In the genomic region with DNA sequence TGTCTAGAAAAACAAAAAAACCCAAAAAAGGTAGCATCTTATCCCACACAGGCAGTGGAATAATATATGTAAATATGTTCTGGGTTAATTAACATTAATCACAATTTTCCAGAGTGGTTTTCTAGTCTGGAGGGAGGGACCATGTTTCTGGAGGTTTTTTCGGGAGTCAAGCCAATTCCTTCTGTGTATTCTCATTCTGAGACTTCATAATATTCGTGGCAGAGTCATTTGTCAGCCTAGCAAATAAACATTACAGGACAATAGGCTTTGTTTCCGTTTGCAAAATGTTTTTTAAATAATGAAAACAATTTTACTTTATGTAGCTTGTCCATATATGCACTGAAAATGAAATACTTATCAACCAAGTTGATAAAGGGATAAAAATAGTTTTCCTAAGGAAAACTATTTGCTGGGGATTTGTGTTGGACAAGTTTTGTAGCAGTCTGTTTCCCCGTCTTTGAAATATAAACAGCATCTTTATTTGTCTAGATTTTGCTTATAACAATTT, we compare ENCODE assay signal across 15 cellular contexts. TPM values are rescaled to one million over a fixed set of nuclear protein-coding genes. Genes with fewer than 3 reads are reported as not detected.
DNase-seq lines count a peak whose midpoint lies in the region; ATAC-seq and TF ChIP-seq lines count a peak whose summit lies in the region.
"Had no signal": no experiment of that assay in that cellular context is flagged by ENCODE, and none has a peak within 500 bp of the region (broad histone marks: within the 10 kb centered on the region; RNA-seq: fewer than 3 reads in every experiment).

No MANE protein-coding gene starts in this region.

- no peaks in the 10 kb centered on the region for H3K9me3 Mint-ChIP-seq in HFFc6
- H3K9me3 Mint-ChIP-seq: activated naive CD8-positive, alpha-beta T cell treated with anti-CD3 and anti-CD28 coated beads, Interleukin-2, amount 10 ng/mL, durations not matched to agents 7 days and 5 days; CD14-positive monocyte had no signal

- no peaks in the 10 kb centered on the region for H3K9me3 ChIP-seq in thoracic aorta
- H3K9me3 ChIP-seq: pancreas, testis had no signal

- H3K27me3 ChIP-seq in thoracic aorta (replicated peaks; ENCODE audit: insufficient read depth): no peaks in the 10 kb centered on the region
- H3K27me3 ChIP-seq: pancreas, testis had no signal

- no peak for ATAC-seq in thoracic aorta (ENCODE audit: insufficient number of reproducible peaks, low FRiP score, low read depth)
- no peak for ATAC-seq in GM18517 (IDR thresholded peaks at IDR 0.05; ENCODE audit: unreplicated experiment)
- no peak for ATAC-seq in GM21390 (IDR thresholded peaks at IDR 0.05; ENCODE audit: unreplicated experiment)
- ATAC-seq: esophagus mucosa had no signal

- H3K4me1 ChIP-seq in thoracic aorta (ENCODE audit: control insufficient read depth in 1 of 2, low read depth in 2 of 2): peaks cover 10 to 33% of the 10 kb centered on the region in 2 donors

- peaks cover 3% of the 10 kb centered on the region; the same call in 1 of the 2 replicates for H3K27me3 Mint-ChIP-seq in HFFc6 (ENCODE audit: insufficient read depth)

- H3K4me3 Mint-ChIP-seq in HFFc6: peak overlapping the region; percentile 53
- H3K4me3 Mint-ChIP-seq: activated naive CD8-positive, alpha-beta T cell treated with anti-CD3 and anti-CD28 coated beads, Interleukin-2, amount 10 ng/mL, durations not matched to agents 7 days and 5 days; CD14-positive monocyte had no signal

- H3K4me3 ChIP-seq in thoracic aorta: peak overlapping the region; percentile 51
- H3K4me3 ChIP-seq: pancreas, testis had no signal

- H3K4me1 Mint-ChIP-seq in HFFc6 (ENCODE audit: low read depth): peaks cover 43% of the 10 kb centered on the region
- H3K4me1 Mint-ChIP-seq: activated naive CD8-positive, alpha-beta T cell treated with anti-CD3 and anti-CD28 coated beads, Interleukin-2, amount 10 ng/mL, durations not matched to agents 7 days and 5 days; CD14-positive monocyte had no signal

- H3K27ac ChIP-seq in thoracic aorta: peak overlapping the region; percentile 58 to 67
- H3K27ac ChIP-seq: pancreas had no signal

- no peaks in the 10 kb centered on the region for H3K36me3 Mint-ChIP-seq in HFFc6 (ENCODE audit: low read depth)
- H3K36me3 Mint-ChIP-seq: activated naive CD8-positive, alpha-beta T cell treated with anti-CD3 and anti-CD28 coated beads, Interleukin-2, amount 10 ng/mL, durations not matched to agents 7 days and 5 days; CD14-positive monocyte had no signal

- peak overlapping the region; percentile 58 for H3K27ac Mint-ChIP-seq in HFFc6
- H3K27ac Mint-ChIP-seq: activated naive CD8-positive, alpha-beta T cell treated with anti-CD3 and anti-CD28 coated beads, Interleukin-2, amount 10 ng/mL, durations not matched to agents 7 days and 5 days; CD14-positive monocyte had no signal

- no peaks in the 10 kb centered on the region for H3K36me3 ChIP-seq in thoracic aorta
- H3K36me3 ChIP-seq: pancreas had no signal

- DNase-seq in HFFc6 (no peak), astrocyte of the hippocampus (ENCODE audit: low read depth, low spot score) (peak; percentile 35), lung microvascular endothelial cell (ENCODE audit: low read depth in 2 of 2) (peak; percentile 17 to 75), thoracic aorta (ENCODE audit: low spot score) (no peak)
- DNase-seq in activated CD4-positive, CD25-positive, alpha-beta regulatory T cell (lab: John Stamatoyannopoulos, UW): no peak
- DNase-seq: activated CD4-positive, alpha-beta T cell treated with anti-CD3 and anti-CD28 coated beads for 4 hours; activated naive CD8-positive, alpha-beta T cell treated with anti-CD3 and anti-CD28 coated beads, Interleukin-2, amount 10 ng/mL, durations not matched to agents 7 days and 5 days; DMS79 treated with DMSO at 0.1 percent for 48 hours; NCI-H2171; pancreas; testis had no signal

- TF ChIP-seq CTCF in HFFc6 (IDR thresholded peaks at IDR 0.05): no peak
- TF ChIP-seq CTCF in thoracic aorta (IDR thresholded peaks at IDR 0.05): no peak

RNA-seq across cellular contexts. Expression of gene SERINC3, which starts 26.4 kb away (rescaled TPM):
- 100 to 1,000 TPM; 161 to 219 (median 188) TPM for total RNA-seq in HFFc6 (2021; fragmentation: NEBNext Ultra II Directional; extraction: Animal tissue kit (Norgen Biotek cat#: 25700))
- total RNA-seq in lung microvascular endothelial cell: 87.0 and 130 TPM in 2 replicates
- total RNA-seq in thoracic aorta: 100 to 1,000 TPM in 1 of 2 donors, 10 to 100 TPM in 1; 98.9 to 109 TPM

RNA-seq across cellular contexts. Expression of gene PKIG, which starts 34.2 kb away (rescaled TPM):
- total RNA-seq in HFFc6 (2021; fragmentation: NEBNext Ultra II Directional; extraction: Animal tissue kit (Norgen Biotek cat#: 25700)): 10 to 100 TPM; 35.5 to 57.6 (median 52.0) TPM
- total RNA-seq in lung microvascular endothelial cell: 138 and 215 TPM in 2 replicates
- 100 to 1,000 TPM; 125 to 186 TPM for total RNA-seq in thoracic aorta

Comparison
In these comparisons a context has a peak if more than half of its experiments do, and no peak if none do; other contexts are left out.
1. DNase-seq: peak in astrocyte of the hippocampus (single experiment) and lung microvascular endothelial cell (2 of 2); none in HFFc6 (single experiment), thoracic aorta (single experiment) and activated CD4-positive, CD25-positive, alpha-beta regulatory T cell (0 of 4).